Comparison of ENCODE assay signal across 19 cellular contexts in genomic region chr3:173870976-173871375, GRCh38.
DNase-seq lines count a peak whose midpoint lies in the region; ATAC-seq and TF ChIP-seq lines count a peak whose summit lies in the region.
"Had no signal": no experiment of that assay in that cellular context is flagged by ENCODE, and none has a peak within 500 bp of the region (broad histone marks: within the 10 kb centered on the region; RNA-seq: fewer than 3 reads in every experiment).

No MANE protein-coding gene starts in this region.

- no peaks in the 10 kb centered on the region for H3K4me1 ChIP-seq in foreskin keratinocyte
- H3K4me1 ChIP-seq: A549; BLaER1 treated with 17β-estradiol and CSF1 and Interleukin-3, amounts not matched to agents 10 nM and 100 nM had no signal

- DNase-seq in NCI-H2227 treated with DMSO at 0.1 percent for 48 hours (lab: John Stamatoyannopoulos, UW) (peak; percentile 12), NCI-H2227 (lab: John Stamatoyannopoulos, UW; ENCODE audit: unreplicated experiment) (no peak), EL (peak; percentile 54), HCEC 1CT (peak; percentile 11), foreskin keratinocyte (no peak), medulla oblongata (ENCODE audit: extremely low spot score) (no peak), germinal center (ENCODE audit: low spot score) (no peak)
- DNase-seq: CD4-positive, CD25-positive, alpha-beta regulatory T cell; CD8-positive, alpha-beta memory T cell; DMS153; DMS79; GDM1; IMR-90 had no signal

- H3K27ac ChIP-seq in foreskin keratinocyte, result no peak overlapping the region
- H3K27ac ChIP-seq: 22Rv1; A549; BLaER1 treated with 17β-estradiol and CSF1 and Interleukin-3, amounts not matched to agents 10 nM and 100 nM; HL-60 had no signal

- H3K27me3 ChIP-seq in foreskin keratinocyte, result no peaks in the 10 kb centered on the region
- H3K27me3 ChIP-seq: BLaER1 treated with 17β-estradiol and CSF1 and Interleukin-3, amounts not matched to agents 10 nM and 100 nM had no signal

- peak; percentile 44 for ATAC-seq in foreskin keratinocyte
- no peak for ATAC-seq in HG02763 (IDR thresholded peaks at IDR 0.05; ENCODE audit: unreplicated experiment)
- ATAC-seq: A549, K562 had no signal

- TF ChIP-seq CTCF in foreskin keratinocyte (conservative IDR thresholded peaks at IDR 0.05), result no peak

Comparison
In these comparisons a context has a peak if more than half of its experiments do, and no peak if none do; other contexts are left out.
1. DNase-seq: peak in NCI-H2227 treated with DMSO at 0.1 percent for 48 hours (single experiment), EL (single experiment) and HCEC 1CT (single experiment); none in NCI-H2227 (single experiment), foreskin keratinocyte (0 of 2), medulla oblongata (single experiment) and germinal center (single experiment).